7 cellular contexts compared by ENCODE assay signal in the genomic region with DNA sequence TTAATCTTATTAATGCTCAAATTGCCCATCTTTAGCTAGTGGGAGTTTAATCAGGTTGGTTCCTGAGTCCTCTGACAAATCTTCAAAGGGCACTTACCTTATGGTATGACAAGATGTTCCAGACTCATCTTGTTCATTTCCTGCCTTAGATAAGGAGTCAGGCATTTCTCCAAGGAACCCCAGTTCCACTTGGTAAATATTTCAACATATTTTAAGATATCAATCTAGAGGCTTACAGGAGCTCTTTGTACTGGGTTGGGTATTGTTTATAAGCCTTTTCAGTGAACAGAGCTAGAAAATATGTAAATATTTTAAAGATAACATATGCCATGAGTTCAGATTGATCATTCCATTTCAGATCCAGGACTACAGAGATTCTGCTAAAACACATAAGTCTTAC.
"Had no signal": no experiment of that assay in that cellular context is flagged by ENCODE, and none has a peak within 500 bp of the region (broad histone marks: within the 10 kb centered on the region; RNA-seq: fewer than 3 reads in every experiment).

No MANE protein-coding gene starts in this region.

- H3K4me3 Mint-ChIP-seq: HFFc6 had no signal

- ATAC-seq: HCT116 had no signal

- H3K27ac Mint-ChIP-seq: HFFc6 had no signal

- H3K4me3 ChIP-seq: GM23248, HAP-1 had no signal

- DNase-seq: GM23248, GOT3, H7, HFFc6, IMR-90 had no signal
